25 cellular contexts compared by ENCODE assay signal in the genomic region with DNA sequence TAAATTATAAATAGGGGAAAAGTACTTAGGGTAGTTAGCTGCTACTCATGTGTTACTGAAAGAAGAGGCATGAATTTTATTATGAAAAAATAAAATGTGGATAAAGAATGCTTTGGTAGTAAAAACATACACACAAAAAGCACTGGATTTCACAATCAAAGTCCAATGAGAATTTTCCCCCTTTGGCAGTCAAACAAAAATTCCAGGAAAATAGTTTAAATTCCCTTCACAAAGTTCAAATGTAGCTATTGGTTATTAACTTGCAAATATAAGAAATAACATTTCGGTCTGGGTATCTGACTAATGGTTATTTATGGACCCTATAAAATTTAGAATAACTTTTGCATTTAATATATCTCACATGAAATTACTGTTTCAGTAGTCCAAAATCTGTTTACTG.
DNase-seq lines count a peak whose midpoint lies in the region; ATAC-seq and TF ChIP-seq lines count a peak whose summit lies in the region.
"Had no signal": no experiment of that assay in that cellular context is flagged by ENCODE, and none has a peak within 500 bp of the region (broad histone marks: within the 10 kb centered on the region; RNA-seq: fewer than 3 reads in every experiment).

No MANE protein-coding gene starts in this region.

- peak; percentile 33 for ATAC-seq in IMR-90 (ENCODE audit: low read depth)
- ATAC-seq in HG03108 (IDR thresholded peaks at IDR 0.05; ENCODE audit: unreplicated experiment): no peak
- ATAC-seq in HG03457 (IDR thresholded peaks at IDR 0.05; ENCODE audit: unreplicated experiment): no peak
- ATAC-seq: activated CD8-positive, alpha-beta T cell treated with anti-CD3 and anti-CD28 coated beads for 36 hours; activated T-cell treated with anti-CD3 and anti-CD28 coated beads, Interleukin-2, amount 50 U/mL, for 4 hours; left cardiac atrium; stimulated activated naive B cell treated with anti-CD40 and anti-IgM and Interleukin-4, amounts not matched to agents 10 μg/mL and 1 μg/mL and 100 μg/mL, for 72 hours; WTC11 had no signal

- H2BK15ac ChIP-seq in IMR-90 (ENCODE audit: low read depth, low read length): no peak overlapping the region

- H3K27ac Mint-ChIP-seq in mesothelial cell of epicardium: peak overlapping the region; percentile 59
- H3K27ac Mint-ChIP-seq: activated CD8-positive, alpha-beta T cell treated with anti-CD3 and anti-CD28 coated beads for 36 hours; activated naive CD8-positive, alpha-beta T cell; stimulated activated naive B cell treated with anti-CD40 and anti-IgM and Interleukin-4, amounts not matched to agents 10 μg/mL and 1 μg/mL and 100 μg/mL, for 72 hours; T-helper 2 cell treated with Interferon-gamma antibody and Interleukin-4, amounts not matched to agents 5 μg/mL and 100 μg/mL, for 36 hours; type B pancreatic cell; WTC11 had no signal

- H3K27me3 ChIP-seq in IMR-90 (ENCODE audit: control insufficient read depth, insufficient read depth, low read length) (no peaks in the 10 kb centered on the region), thyroid gland (no peaks in the 10 kb centered on the region)
- H3K27me3 ChIP-seq: esophagus squamous epithelium, SJCRH30 had no signal

- no peak overlapping the region for H2AK5ac ChIP-seq in IMR-90 (ENCODE audit: low read depth, low read length)

- H3K79me1 ChIP-seq in IMR-90 (ENCODE audit: low read depth in 1 of 2, low read length in 2 of 2): no peaks in the 10 kb centered on the region

- H4K5ac ChIP-seq in IMR-90 (ENCODE audit: low read depth, low read length): no peak overlapping the region

- no peak overlapping the region for H3K56ac ChIP-seq in IMR-90 (ENCODE audit: extremely low read depth, insufficient read depth, low read length)

- in situ Hi-C loops in IMR-90 (cut with MboI; ENCODE audit: low sequenced_read_pairs): no loop called here

- TF ChIP-seq POLR2A in IMR-90 (IDR thresholded peaks at IDR 0.05; ENCODE audit: low read depth, low read length) (no peak), thyroid gland (IDR thresholded peaks at IDR 0.05) (no peak)

- H3K36me3 ChIP-seq in IMR-90 (ENCODE audit: control insufficient read depth, insufficient read depth, low read length) (no peaks in the 10 kb centered on the region), thyroid gland (no peaks in the 10 kb centered on the region)
- H3K36me3 ChIP-seq: esophagus squamous epithelium, SJCRH30 had no signal

- H2AFZ ChIP-seq in IMR-90 (replicated peaks; ENCODE audit: low read length, poor library complexity): no peak overlapping the region

- no peak overlapping the region for H3K23ac ChIP-seq in IMR-90 (ENCODE audit: low read depth, low read length)

- DNase-seq in AG09309 (ENCODE audit: low read depth) (peak; percentile 35), IMR-90 (peak; percentile 69), dedifferentiated amniotic fluid mesenchymal stem cell (ENCODE audit: extremely low spot score) (peak; percentile 52), mesothelial cell of epicardium (ENCODE audit: low spot score in 2 of 2, unreplicated experiment in 2 of 2) (no peak), thyroid gland (no peak), foreskin melanocyte (no peak)
- DNase-seq: activated CD8-positive, alpha-beta T cell treated with anti-CD3 and anti-CD28 coated beads for 36 hours; activated T-cell treated with anti-CD3 and anti-CD28 coated beads, Interleukin-2, amount 50 U/mL, for 4 hours; effector CD4-positive, alpha-beta T cell; esophagus squamous epithelium; hypothalamus; Karpas-422; left cardiac atrium; NCI-H1105; NCI-H2081 treated with DMSO at 0.1 percent for 48 hours; NCI-H524; retina; stimulated activated naive B cell treated with anti-CD40 and anti-IgM and Interleukin-4, amounts not matched to agents 10 μg/mL and 1 μg/mL and 100 μg/mL, for 72 hours had no signal

- H2BK120ac ChIP-seq in IMR-90 (ENCODE audit: low read depth, low read length): no peak overlapping the region

- H2BK20ac ChIP-seq in IMR-90 (ENCODE audit: low read depth, low read length): no peak overlapping the region

- H3K9me3 ChIP-seq in IMR-90 (ENCODE audit: control insufficient read depth, insufficient read depth, low read length): no peaks in the 10 kb centered on the region
- H3K9me3 ChIP-seq in thyroid gland: no peaks in the 10 kb centered on the region
- H3K9me3 ChIP-seq: esophagus squamous epithelium, SJCRH30 had no signal

- H3K18ac ChIP-seq in IMR-90 (ENCODE audit: low read depth, low read length): no peak overlapping the region

- BruUV-seq in IMR-90 (replicated peaks; lab: Mats Ljungman, UMichigan): no TSS peak

- H3K4me3 ChIP-seq in AG09309 (ENCODE audit: control insufficient read depth, low read depth, low read length) (no peak overlapping the region), IMR-90 (ENCODE audit: insufficient read depth, low read depth, low read length) (no peak overlapping the region), thyroid gland (replicated peaks in 1 of 3) (no peak overlapping the region)
- H3K4me3 ChIP-seq: esophagus squamous epithelium had no signal

- no peak overlapping the region for H4K8ac ChIP-seq in IMR-90 (ENCODE audit: low read depth in 2 of 2, low read length in 2 of 2)

- H3K14ac ChIP-seq in IMR-90 (replicated peaks; ENCODE audit: low read depth, low read length): no peak overlapping the region

- TF ChIP-seq CTCF in AG09309 (IDR thresholded peaks at IDR 0.05; ENCODE audit: control insufficient read depth, insufficient read depth, low read depth, low read length, missing control alignments): no peak
- no peak for TF ChIP-seq CTCF in IMR-90 (conservative IDR thresholded peaks at IDR 0.05; ENCODE audit: low read depth, low read length)
- no peak for TF ChIP-seq CTCF in mesothelial cell of epicardium (IDR thresholded peaks at IDR 0.05; ENCODE audit: unreplicated experiment)
- TF ChIP-seq CTCF in thyroid gland (IDR thresholded peaks at IDR 0.05): no peak

- H3K4me1 ChIP-seq in IMR-90 (ENCODE audit: control insufficient read depth, insufficient read depth, low read length) (peaks cover 11% of the 10 kb centered on the region), thyroid gland (peaks cover 0 to 9% of the 10 kb centered on the region in 2 donors)

- CTCF ChIA-PET in IMR-90 (lab: Yijun Ruan, JAX): interaction anchor here (1.1 to 1.4 kb wide), 2 partner anchors 9 to 18 kb away, joined by 4 to 5 read pairs; no protein-coding TSS in a partner anchor

- POLR2A ChIA-PET in IMR-90 (lab: Charles Lee; ENCODE audit: unreplicated experiment): no interaction called here

- H2AK9ac ChIP-seq in IMR-90 (replicated peaks; ENCODE audit: low read depth, low read length, poor library complexity): no peak overlapping the region

- no peak overlapping the region for H3K27ac ChIP-seq in IMR-90 (ENCODE audit: insufficient read depth, low read length)
- H3K27ac ChIP-seq in thyroid gland: no peak overlapping the region
- H3K27ac ChIP-seq: esophagus squamous epithelium had no signal

- no peak overlapping the region for H3K9ac ChIP-seq in IMR-90 (ENCODE audit: low read depth, low read length)

- H2BK5ac ChIP-seq in IMR-90 (ENCODE audit: low read depth, low read length, poor library complexity, severe bottlenecking): peak overlapping the region; percentile 33

- H3K36me3 Mint-ChIP-seq in mesothelial cell of epicardium: peaks cover 3% of the 10 kb centered on the region
- H3K36me3 Mint-ChIP-seq: WTC11 had no signal

- no peaks in the 10 kb centered on the region for H3K27me3 Mint-ChIP-seq in mesothelial cell of epicardium (ENCODE audit: low read depth)
- H3K27me3 Mint-ChIP-seq: activated CD8-positive, alpha-beta T cell treated with anti-CD3 and anti-CD28 coated beads for 36 hours; activated naive CD8-positive, alpha-beta T cell; stimulated activated naive B cell treated with anti-CD40 and anti-IgM and Interleukin-4, amounts not matched to agents 10 μg/mL and 1 μg/mL and 100 μg/mL, for 72 hours; type B pancreatic cell had no signal

- intact Hi-C loops in IMR-90 (cut with micrococcal nuclease): loop anchor here (10.0 kb wide), 1 partner anchor 285 kb away; no protein-coding TSS in a partner anchor
- intact Hi-C loops in thyroid gland (cut with DNase I): no loop called here

- peak overlapping the region; percentile 13; the same call in 1 of the 2 replicates for H3K4me2 ChIP-seq in IMR-90 (ENCODE audit: low read depth, low read length)

- no peaks in the 10 kb centered on the region for H3K9me3 Mint-ChIP-seq in mesothelial cell of epicardium
- H3K9me3 Mint-ChIP-seq: activated CD8-positive, alpha-beta T cell treated with anti-CD3 and anti-CD28 coated beads for 36 hours; activated T-cell treated with anti-CD3 and anti-CD28 coated beads, Interleukin-2, amount 50 U/mL, for 4 hours; T-helper 2 cell treated with Interferon-gamma antibody and Interleukin-4, amounts not matched to agents 5 μg/mL and 100 μg/mL, for 36 hours; type B pancreatic cell; WTC11 had no signal

- no peak overlapping the region for H3K4ac ChIP-seq in IMR-90 (ENCODE audit: low read depth, low read length)

- dilution Hi-C loops in IMR-90 (cut with HindIII; ENCODE audit: low sequenced_read_pairs, unreplicated experiment): no loop called here

- H4K91ac ChIP-seq in IMR-90 (ENCODE audit: insufficient read depth, low read depth, low read length): no peak overlapping the region

- no peaks in the 10 kb centered on the region for H4K20me1 ChIP-seq in IMR-90 (ENCODE audit: insufficient read depth, low read length)

- no peak overlapping the region for H3K4me3 Mint-ChIP-seq in mesothelial cell of epicardium
- H3K4me3 Mint-ChIP-seq: activated CD8-positive, alpha-beta T cell treated with anti-CD3 and anti-CD28 coated beads for 36 hours; activated naive CD8-positive, alpha-beta T cell; activated T-cell treated with anti-CD3 and anti-CD28 coated beads, Interleukin-2, amount 50 U/mL, for 4 hours; stimulated activated naive B cell treated with anti-CD40 and anti-IgM and Interleukin-4, amounts not matched to agents 10 μg/mL and 1 μg/mL and 100 μg/mL, for 72 hours; T-helper 2 cell treated with Interferon-gamma antibody and Interleukin-4, amounts not matched to agents 5 μg/mL and 100 μg/mL, for 36 hours; type B pancreatic cell; WTC11 had no signal

- no CpG with 5 or more reads among the region's 1 CpG for WGBS in IMR-90 (ENCODE audit: extremely low coverage in 2 of 2, insufficient read length in 1 of 2), 2 experiments
- WGBS in thyroid gland, 2 donors: 62 to 71% methylated on average over 1 of the region's 1 CpG

- peaks cover 2% of the 10 kb centered on the region; the same call in 1 of the 2 replicates for H3K9me1 ChIP-seq in IMR-90 (ENCODE audit: insufficient read depth, low read length)

- peaks cover 41% of the 10 kb centered on the region for H3K4me1 Mint-ChIP-seq in mesothelial cell of epicardium

- TF ChIP-seq RAD21 in IMR-90 (IDR thresholded peaks at IDR 0.05; ENCODE audit: low read length): no peak

TF ChIP-seq in IMR-90, 13 proteins besides CTCF, POLR2A, EP300 and RAD21 (continues in another document):
- no peak for TF ChIP-seq NFE2L2 (IDR thresholded peaks at IDR 0.05; ENCODE audit: low read depth, low read length)
- TF ChIP-seq FOS (IDR thresholded peaks at IDR 0.05; ENCODE audit: low read depth, low read length): no peak
- TF ChIP-seq CEBPB (IDR thresholded peaks at IDR 0.05; ENCODE audit: low read depth, low read length): peak; percentile 91

Comparison
In these comparisons a context has a peak if more than half of its experiments do, and no peak if none do; other contexts are left out.
1. DNase-seq: peak in AG09309 (single experiment), IMR-90 (single experiment) and dedifferentiated amniotic fluid mesenchymal stem cell (single experiment); none in mesothelial cell of epicardium (0 of 2), thyroid gland (0 of 2) and foreskin melanocyte (single experiment).